1 cellular context compared by ENCODE assay signal in the genomic region with DNA sequence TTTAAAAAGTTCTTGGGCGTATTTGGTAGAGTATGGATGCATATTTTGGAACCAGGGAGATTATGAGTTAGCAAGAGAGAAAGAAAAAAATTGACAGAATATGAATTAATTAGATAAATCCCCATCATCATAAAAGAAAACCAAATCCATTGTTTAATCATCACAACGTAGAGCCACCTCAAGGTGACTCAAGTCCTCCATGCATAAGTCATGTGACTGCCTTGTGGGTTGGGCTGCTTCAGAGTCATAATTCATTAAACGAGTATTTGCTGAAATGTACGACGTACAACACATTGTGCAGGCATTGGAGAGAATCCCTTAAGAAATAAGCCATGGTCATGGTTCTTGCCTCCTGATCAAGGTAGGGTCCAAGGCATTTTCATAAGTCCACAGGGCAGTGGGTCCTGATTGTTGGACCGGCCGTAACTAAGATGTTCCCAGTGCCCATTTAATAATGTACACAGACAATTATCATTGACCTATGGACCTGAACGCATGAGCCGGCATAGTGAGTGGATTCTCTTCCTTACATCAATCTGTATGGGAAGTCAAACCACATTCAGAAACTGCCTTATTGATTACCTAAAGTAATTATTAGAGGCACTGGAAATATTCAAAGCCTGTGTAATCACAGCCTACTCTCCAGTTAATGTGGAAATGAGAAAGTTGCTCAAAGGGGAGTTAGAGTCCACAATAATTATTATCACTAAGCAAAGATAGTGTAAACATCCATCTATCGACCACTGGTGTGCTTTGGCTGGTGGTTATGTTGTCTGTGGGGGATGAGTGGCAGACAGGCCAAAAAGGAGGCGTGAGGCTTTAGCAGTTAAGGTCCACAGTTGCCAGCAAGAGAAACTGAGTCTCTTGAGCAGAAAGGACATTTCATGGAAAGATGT.
TF ChIP-seq lines count a peak whose summit lies in the region.

No MANE protein-coding gene starts in this region.

TF ChIP-seq in HepG2, 621 proteins besides CTCF, POLR2A, EP300 and RAD21 (continued from another document):
- peak; percentile 29; the same call in 1 of the 2 replicates for TF ChIP-seq ONECUT2 (CRISPR knock-in tag; IDR thresholded peaks at IDR 0.05)
- no peak for TF ChIP-seq ZNF292 (CRISPR knock-in tag; IDR thresholded peaks at IDR 0.05; ENCODE audit: borderline replicate concordance, low read depth)
- TF ChIP-seq SMARCE1 (IDR thresholded peaks at IDR 0.05; ENCODE audit: borderline replicate concordance) = no peak
- peak; percentile 70 for TF ChIP-seq HNF4A (CRISPR knock-in tag; IDR thresholded peaks at IDR 0.05)
- 0 out of 2 replicates have a peak, but pooled peaks have one; percentile 24 for TF ChIP-seq NPAS2 (CRISPR knock-in tag; IDR thresholded peaks at IDR 0.05; ENCODE audit: borderline replicate concordance)
- TF ChIP-seq, protein P1, sequence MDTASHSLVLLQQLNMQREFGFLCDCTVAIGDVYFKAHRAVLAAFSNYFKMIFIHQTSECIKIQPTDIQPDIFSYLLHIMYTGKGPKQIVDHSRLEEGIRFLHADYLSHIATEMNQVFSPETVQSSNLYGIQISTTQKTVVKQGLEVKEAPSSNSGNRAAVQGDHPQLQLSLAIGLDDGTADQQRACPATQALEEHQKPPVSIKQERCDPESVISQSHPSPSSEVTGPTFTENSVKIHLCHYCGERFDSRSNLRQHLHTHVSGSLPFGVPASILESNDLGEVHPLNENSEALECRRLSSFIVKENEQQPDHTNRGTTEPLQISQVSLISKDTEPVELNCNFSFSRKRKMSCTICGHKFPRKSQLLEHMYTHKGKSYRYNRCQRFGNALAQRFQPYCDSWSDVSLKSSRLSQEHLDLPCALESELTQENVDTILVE (CRISPR knock-in tag; IDR thresholded peaks at IDR 0.05) = no peak
